Comparison of ENCODE assay signal across 1 cellular context in genomic region chr19:55656552-55656951, GRCh38.
A peak's percentile ranks its signal among the peaks of the same experiment; 100 is the strongest.
TF ChIP-seq lines count a peak whose summit lies in the region.

No MANE protein-coding gene starts in this region.

TF ChIP-seq in GM12878, 131 proteins besides CTCF, POLR2A, EP300 and RAD21:
- TF ChIP-seq MXI1 (IDR thresholded peaks at IDR 0.05; ENCODE audit: low read depth, low read length) (peak; percentile 37; the same call in 1 of the 2 replicates), POU2F2 (IDR thresholded peaks at IDR 0.05; ENCODE audit: borderline replicate concordance, low read depth, low read length) (0 out of 3 replicates have a peak, but pooled peaks have one; percentile 11), BMI1 (IDR thresholded peaks at IDR 0.05; ENCODE audit: borderline replicate concordance) (no peak), EZH2 (IDR thresholded peaks at IDR 0.05; ENCODE audit: borderline replicate concordance, control insufficient read depth, low read depth, low read length) (no peak), SIN3A (IDR thresholded peaks at IDR 0.05; ENCODE audit: low read depth, low read length) (0 out of 2 replicates have a peak, but pooled peaks have one; percentile 25), TBL1XR1 (IDR thresholded peaks at IDR 0.05; ENCODE audit: low read depth, low read length) (peak; percentile 35; the same call in 1 of the 2 replicates), WRNIP1 (IDR thresholded peaks at IDR 0.05; ENCODE audit: borderline replicate concordance, low read depth, low read length) (peak; percentile 83; the same call in 1 of the 2 replicates)
